Comparison of ENCODE assay signal across 11 cellular contexts in genomic region chr18:10061566-10061965, GRCh38.
"Had no signal": no experiment of that assay in that cellular context is flagged by ENCODE, and none has a peak within 500 bp of the region (broad histone marks: within the 10 kb centered on the region; RNA-seq: fewer than 3 reads in every experiment).

No MANE protein-coding gene starts in this region.

- H3K36me3 Mint-ChIP-seq: activated naive CD4-positive, alpha-beta T cell treated with anti-CD3 and anti-CD28 coated beads, Interleukin-2, amount 10 ng/mL, durations not matched to agents 7 days and 5 days had no signal

- H3K9me3 ChIP-seq: adrenal gland, thyroid gland, uterus had no signal

- H3K27me3 ChIP-seq: adrenal gland, thyroid gland, uterus had no signal

- H3K27ac ChIP-seq: adrenal gland, thyroid gland had no signal

- DNase-seq: activated CD4-positive, alpha-beta T cell treated with anti-CD3 and anti-CD28 coated beads, Interleukin-2, amount 50 U/mL, for 1 hour; activated naive CD4-positive, alpha-beta T cell treated with anti-CD3 and anti-CD28 coated beads, Interleukin-2, amount 10 ng/mL, durations not matched to agents 7 days and 5 days; activated T-cell treated with anti-CD3 and anti-CD28 coated beads for 4 hours; central memory CD4-positive, alpha-beta T cell; stimulated activated CD4-positive, alpha-beta T cell treated with anti-CD3 and anti-CD28 coated beads, Interleukin-15, amount 100 ng/mL, for 24 hours; stimulated activated CD4-positive, alpha-beta T cell treated with anti-CD3 and anti-CD28 coated beads, Interleukin-4, amount 100 ng/mL, for 24 hours; T-helper 2 cell; thyroid gland; uterus had no signal

- H3K4me3 ChIP-seq: adrenal gland, thyroid gland, uterus had no signal

- H3K36me3 ChIP-seq: adrenal gland, thyroid gland, uterus had no signal

- H3K4me3 Mint-ChIP-seq: activated naive CD4-positive, alpha-beta T cell treated with anti-CD3 and anti-CD28 coated beads, Interleukin-2, amount 10 ng/mL, durations not matched to agents 7 days and 5 days had no signal

- H3K9me3 Mint-ChIP-seq: activated naive CD4-positive, alpha-beta T cell treated with anti-CD3 and anti-CD28 coated beads, Interleukin-2, amount 10 ng/mL, durations not matched to agents 7 days and 5 days; activated T-helper 2 cell treated with anti-CD3 and anti-CD28 coated beads, Interferon-gamma antibody, Interleukin-2, Interleukin-4, amounts not matched to agents 10 μg/mL and 5 μg/mL and 100 μg/mL, durations not matched to agents 14 hours and 24 hours and 36 hours had no signal

- H3K27ac Mint-ChIP-seq: activated naive CD4-positive, alpha-beta T cell treated with anti-CD3 and anti-CD28 coated beads, Interleukin-2, amount 10 ng/mL, durations not matched to agents 7 days and 5 days; activated T-helper 2 cell treated with anti-CD3 and anti-CD28 coated beads, Interferon-gamma antibody, Interleukin-2, Interleukin-4, amounts not matched to agents 10 μg/mL and 5 μg/mL and 100 μg/mL, durations not matched to agents 14 hours and 24 hours and 36 hours had no signal
